ENCODE assay signal across 15 cellular contexts in genomic region chr5:57370376-57370775, GRCh38.
DNase-seq lines count a peak whose midpoint lies in the region; ATAC-seq and TF ChIP-seq lines count a peak whose summit lies in the region.
"Had no signal": no experiment of that assay in that cellular context is flagged by ENCODE, and none has a peak within 500 bp of the region (broad histone marks: within the 10 kb centered on the region; RNA-seq: fewer than 3 reads in every experiment).

No MANE protein-coding gene starts in this region.

- no peak overlapping the region for H3K9ac ChIP-seq in PC-3 (ENCODE audit: low read length)
- H3K9ac ChIP-seq: GM23248 had no signal

- peak overlapping the region; percentile 64 for H3K27ac Mint-ChIP-seq in Calu3 (ENCODE audit: unreplicated experiment)
- no peak overlapping the region for H3K27ac Mint-ChIP-seq in GM23338
- H3K27ac Mint-ChIP-seq: CD4-positive, alpha-beta memory T cell had no signal

- H3K9me2 ChIP-seq in GM23338 (ENCODE audit: insufficient read depth) (peaks cover 13% of the 10 kb centered on the region; the same call in 1 of the 2 replicates), PC-3 (replicated peaks; ENCODE audit: low read length) (no peaks in the 10 kb centered on the region)

- H3K4me2 ChIP-seq in GM23338 = no peak overlapping the region
- no peak overlapping the region for H3K4me2 ChIP-seq in PC-3 (ENCODE audit: low read length)
- H3K4me2 ChIP-seq: A549 had no signal

- H4K20me1 ChIP-seq in GM23338 (replicated peaks; ENCODE audit: insufficient read depth) (no peaks in the 10 kb centered on the region), PC-3 (ENCODE audit: low read length) (no peaks in the 10 kb centered on the region)

- H3K4me3 ChIP-seq in GM23338 (no peak overlapping the region), PC-3 (ENCODE audit: low read length) (no peak overlapping the region), epithelial cell of esophagus (ENCODE audit: low read length) (no peak overlapping the region)
- H3K4me3 ChIP-seq: A549, GM12878, GM23248 had no signal

- TF ChIP-seq CTCF in Calu3 (IDR thresholded peaks at IDR 0.05; ENCODE audit: unreplicated experiment) (no peak), GM23338 (conservative IDR thresholded peaks at IDR 0.05; ENCODE audit: low read depth in 2 of 2) (no peak), PC-3 (conservative IDR thresholded peaks at IDR 0.05; ENCODE audit: low read depth, low read length) (no peak), epithelial cell of esophagus (IDR thresholded peaks at IDR 0.05; ENCODE audit: insufficient read depth, low read depth, low read length, missing control alignments) (no peak)

- H2AFZ ChIP-seq in GM23338 (no peak overlapping the region), PC-3 (ENCODE audit: low read length) (no peak overlapping the region)
- H2AFZ ChIP-seq: GM23248 had no signal

- H3K4me1 ChIP-seq in GM23338 (ENCODE audit: insufficient read depth) = peaks cover 12% of the 10 kb centered on the region
- peaks cover 29% of the 10 kb centered on the region for H3K4me1 ChIP-seq in PC-3 (ENCODE audit: insufficient read depth, low read length)

- H3K36me3 ChIP-seq in GM23338 (ENCODE audit: insufficient read depth) = no peaks in the 10 kb centered on the region
- H3K36me3 ChIP-seq in PC-3 (ENCODE audit: low read depth, low read length) = no peaks in the 10 kb centered on the region
- H3K36me3 ChIP-seq: BE2C had no signal

- no peaks in the 10 kb centered on the region for H3K9me3 Mint-ChIP-seq in Calu3 (ENCODE audit: low read depth, unreplicated experiment)
- H3K9me3 Mint-ChIP-seq in GM23338 = no peaks in the 10 kb centered on the region
- H3K9me3 Mint-ChIP-seq: CD4-positive, alpha-beta memory T cell had no signal

- H3K27me3 Mint-ChIP-seq in Calu3 (ENCODE audit: unreplicated experiment) = no peaks in the 10 kb centered on the region
- no peaks in the 10 kb centered on the region for H3K27me3 Mint-ChIP-seq in GM23338 (ENCODE audit: insufficient read depth, low read depth, poor library complexity)

- H3K4me3 Mint-ChIP-seq in Calu3 (ENCODE audit: low read depth, unreplicated experiment) (no peak overlapping the region), GM23338 (no peak overlapping the region)
- H3K4me3 Mint-ChIP-seq: CD4-positive, alpha-beta memory T cell had no signal

- ATAC-seq in GM23338 = no peak
- ATAC-seq in PC-3 = no peak
- no peak for ATAC-seq in HG02884 (IDR thresholded peaks at IDR 0.05; ENCODE audit: unreplicated experiment)
- ATAC-seq: A549, GM12878, HepG2 had no signal

- H3K36me3 Mint-ChIP-seq in Calu3 (ENCODE audit: insufficient read depth, unreplicated experiment) (peaks cover 7% of the 10 kb centered on the region), GM23338 (ENCODE audit: low read depth) (no peaks in the 10 kb centered on the region)
- H3K36me3 Mint-ChIP-seq: CD4-positive, alpha-beta memory T cell had no signal

- no peaks in the 10 kb centered on the region for H3K9me3 ChIP-seq in PC-3 (ENCODE audit: low read length)
- H3K9me3 ChIP-seq: A549, BE2C had no signal

- H3K27ac ChIP-seq in GM23338 (ENCODE audit: low read depth) = no peak overlapping the region
- H3K27ac ChIP-seq in PC-3 (ENCODE audit: low read length) = no peak overlapping the region
- H3K27ac ChIP-seq: C4-2B, GM23248 had no signal

- H3K27me3 ChIP-seq in GM23338 (ENCODE audit: insufficient read depth) = no peaks in the 10 kb centered on the region
- no peaks in the 10 kb centered on the region for H3K27me3 ChIP-seq in PC-3 (ENCODE audit: low read length)
- H3K27me3 ChIP-seq: BE2C had no signal

- no TSS peak for BruUV-seq in Calu3 (replicated peaks; lab: Mats Ljungman, UMichigan)
- BruUV-seq in PC-3 (replicated peaks; lab: Mats Ljungman, UMichigan) = no TSS peak

- CTCF ChIA-PET in Calu3 (lab: Charles Lee) (interaction anchor here (0.7 to 1.4 kb wide), 5 partner anchors 9 to 1090 kb away, joined by 3 to 5 read pairs (median 3); no protein-coding TSS in a partner anchor), PC-3 (lab: Charles Lee) (no interaction called here)

- no peaks in the 10 kb centered on the region for H3F3A ChIP-seq in GM23338 (replicated peaks; ENCODE audit: low read depth)
- no peaks in the 10 kb centered on the region for H3F3A ChIP-seq in PC-3 (ENCODE audit: low read length, unreplicated experiment)

- DNase-seq in Calu3 (peak; percentile 23), GM23338 (ENCODE audit: low spot score) (peak; percentile 6), PC-3 (peak; percentile 51), epithelial cell of esophagus (ENCODE audit: low read depth) (peak; percentile 57)
- no peak for DNase-seq in activated CD4-positive, alpha-beta T cell treated with anti-CD3 and anti-CD28 coated beads, Interleukin-2, amount 50 U/mL, for 48 hours
- DNase-seq: BE2C; CD4-positive, alpha-beta memory T cell; DMS79; GM23248; H7 had no signal

- POLR2A ChIA-PET in PC-3 (lab: Charles Lee; ENCODE audit: unreplicated experiment) = no interaction called here

- H3K79me2 ChIP-seq in GM23338 (replicated peaks; ENCODE audit: insufficient read depth) (no peaks in the 10 kb centered on the region), PC-3 (ENCODE audit: low read length) (no peaks in the 10 kb centered on the region)

- intact Hi-C loops in Calu3 (cut with micrococcal nuclease; ENCODE audit: unreplicated experiment) (loop anchor here (10.0 kb wide), 1 partner anchor 334 kb away; no protein-coding TSS in a partner anchor), PC-3 (cut with micrococcal nuclease) (no loop called here)

- H3K4me1 Mint-ChIP-seq in Calu3 (ENCODE audit: low read depth, unreplicated experiment) (peaks cover 16% of the 10 kb centered on the region), GM23338 (peaks cover 10% of the 10 kb centered on the region)
- H3K4me1 Mint-ChIP-seq: CD4-positive, alpha-beta memory T cell had no signal

TF ChIP-seq in GM23338, 12 proteins besides CTCF, POLR2A, EP300 and RAD21:
- no peak for TF ChIP-seq STAT1 (IDR thresholded peaks at IDR 0.05; ENCODE audit: unreplicated experiment)
- no peak for TF ChIP-seq POLR2AphosphoS5 (IDR thresholded peaks at IDR 0.05; ENCODE audit: low read depth)
- TF ChIP-seq, protein P1, sequence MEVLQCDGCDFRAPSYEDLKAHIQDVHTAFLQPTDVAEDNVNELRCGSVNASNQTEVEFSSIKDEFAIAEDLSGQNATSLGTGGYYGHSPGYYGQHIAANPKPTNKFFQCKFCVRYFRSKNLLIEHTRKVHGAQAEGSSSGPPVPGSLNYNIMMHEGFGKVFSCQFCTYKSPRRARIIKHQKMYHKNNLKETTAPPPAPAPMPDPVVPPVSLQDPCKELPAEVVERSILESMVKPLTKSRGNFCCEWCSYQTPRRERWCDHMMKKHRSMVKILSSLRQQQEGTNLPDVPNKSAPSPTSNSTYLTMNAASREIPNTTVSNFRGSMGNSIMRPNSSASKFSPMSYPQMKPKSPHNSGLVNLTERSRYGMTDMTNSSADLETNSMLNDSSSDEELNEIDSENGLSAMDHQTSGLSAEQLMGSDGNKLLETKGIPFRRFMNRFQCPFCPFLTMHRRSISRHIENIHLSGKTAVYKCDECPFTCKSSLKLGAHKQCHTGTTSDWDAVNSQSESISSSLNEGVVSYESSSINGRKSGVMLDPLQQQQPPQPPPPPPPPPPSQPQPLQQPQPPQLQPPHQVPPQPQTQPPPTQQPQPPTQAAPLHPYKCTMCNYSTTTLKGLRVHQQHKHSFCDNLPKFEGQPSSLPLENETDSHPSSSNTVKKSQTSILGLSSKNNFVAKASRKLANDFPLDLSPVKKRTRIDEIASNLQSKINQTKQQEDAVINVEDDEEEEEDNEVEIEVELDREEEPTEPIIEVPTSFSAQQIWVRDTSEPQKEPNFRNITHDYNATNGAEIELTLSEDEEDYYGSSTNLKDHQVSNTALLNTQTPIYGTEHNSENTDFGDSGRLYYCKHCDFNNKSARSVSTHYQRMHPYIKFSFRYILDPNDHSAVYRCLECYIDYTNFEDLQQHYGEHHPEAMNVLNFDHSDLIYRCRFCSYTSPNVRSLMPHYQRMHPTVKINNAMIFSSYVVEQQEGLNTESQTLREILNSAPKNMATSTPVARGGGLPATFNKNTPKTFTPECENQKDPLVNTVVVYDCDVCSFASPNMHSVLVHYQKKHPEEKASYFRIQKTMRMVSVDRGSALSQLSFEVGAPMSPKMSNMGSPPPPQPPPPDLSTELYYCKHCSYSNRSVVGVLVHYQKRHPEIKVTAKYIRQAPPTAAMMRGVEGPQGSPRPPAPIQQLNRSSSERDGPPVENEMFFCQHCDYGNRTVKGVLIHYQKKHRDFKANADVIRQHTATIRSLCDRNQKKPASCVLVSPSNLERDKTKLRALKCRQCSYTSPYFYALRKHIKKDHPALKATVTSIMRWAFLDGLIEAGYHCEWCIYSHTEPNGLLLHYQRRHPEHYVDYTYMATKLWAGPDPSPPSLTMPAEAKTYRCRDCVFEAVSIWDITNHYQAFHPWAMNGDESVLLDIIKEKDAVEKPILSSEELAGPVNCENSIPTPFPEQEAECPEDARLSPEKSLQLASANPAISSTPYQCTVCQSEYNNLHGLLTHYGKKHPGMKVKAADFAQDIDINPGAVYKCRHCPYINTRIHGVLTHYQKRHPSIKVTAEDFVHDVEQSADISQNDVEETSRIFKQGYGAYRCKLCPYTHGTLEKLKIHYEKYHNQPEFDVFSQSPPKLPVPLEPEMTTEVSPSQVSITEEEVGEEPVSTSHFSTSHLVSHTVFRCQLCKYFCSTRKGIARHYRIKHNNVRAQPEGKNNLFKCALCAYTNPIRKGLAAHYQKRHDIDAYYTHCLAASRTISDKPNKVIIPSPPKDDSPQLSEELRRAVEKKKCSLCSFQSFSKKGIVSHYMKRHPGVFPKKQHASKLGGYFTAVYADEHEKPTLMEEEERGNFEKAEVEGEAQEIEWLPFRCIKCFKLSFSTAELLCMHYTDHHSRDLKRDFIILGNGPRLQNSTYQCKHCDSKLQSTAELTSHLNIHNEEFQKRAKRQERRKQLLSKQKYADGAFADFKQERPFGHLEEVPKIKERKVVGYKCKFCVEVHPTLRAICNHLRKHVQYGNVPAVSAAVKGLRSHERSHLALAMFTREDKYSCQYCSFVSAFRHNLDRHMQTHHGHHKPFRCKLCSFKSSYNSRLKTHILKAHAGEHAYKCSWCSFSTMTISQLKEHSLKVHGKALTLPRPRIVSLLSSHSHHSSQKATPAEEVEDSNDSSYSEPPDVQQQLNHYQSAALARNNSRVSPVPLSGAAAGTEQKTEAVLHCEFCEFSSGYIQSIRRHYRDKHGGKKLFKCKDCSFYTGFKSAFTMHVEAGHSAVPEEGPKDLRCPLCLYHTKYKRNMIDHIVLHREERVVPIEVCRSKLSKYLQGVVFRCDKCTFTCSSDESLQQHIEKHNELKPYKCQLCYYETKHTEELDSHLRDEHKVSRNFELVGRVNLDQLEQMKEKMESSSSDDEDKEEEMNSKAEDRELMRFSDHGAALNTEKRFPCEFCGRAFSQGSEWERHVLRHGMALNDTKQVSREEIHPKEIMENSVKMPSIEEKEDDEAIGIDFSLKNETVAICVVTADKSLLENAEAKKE (CRISPR knock-in tag; IDR thresholded peaks at IDR 0.05) = no peak
- no peak for TF ChIP-seq CREB1 (CRISPR knock-in tag; IDR thresholded peaks at IDR 0.05; ENCODE audit: low read depth)

Comparison
In these comparisons a context has a peak if more than half of its experiments do, and no peak if none do; other contexts are left out.
1. DNase-seq: peak in Calu3 (single experiment), GM23338 (single experiment), PC-3 (single experiment) and epithelial cell of esophagus (single experiment); none in activated CD4-positive, alpha-beta T cell treated with anti-CD3 and anti-CD28 coated beads, Interleukin-2, amount 50 U/mL, for 48 hours (0 of 2).